8 cellular contexts compared by ENCODE assay signal in genomic region chr15:85485956-85486567, GRCh38.
DNase-seq lines count a peak whose midpoint lies in the region; ATAC-seq and TF ChIP-seq lines count a peak whose summit lies in the region.

No MANE protein-coding gene starts in this region.

- DNase-seq in NCI-H2107 treated with DMSO at 0.1 percent for 48 hours (lab: John Stamatoyannopoulos, UW; ENCODE audit: unreplicated experiment), result peak; percentile 35
- no peak for DNase-seq in NCI-H2107 (lab: John Stamatoyannopoulos, UW)
- DNase-seq in NCI-H146 (lab: John Stamatoyannopoulos, UW), result peak; percentile 57
- DNase-seq in T-helper 22 cell (ENCODE audit: low read depth), result peak; percentile 35
- peak; percentile 85 to 88 for DNase-seq in cardiac fibroblast (ENCODE audit: low read depth in 2 of 2)
- peak; percentile 84 for DNase-seq in kidney tubule cell (ENCODE audit: low spot score)
- peak in 2 of 3 experiments; percentile 8 to 37 for DNase-seq in stimulated activated CD4-positive, alpha-beta T cell treated with anti-CD3 and anti-CD28 coated beads, TNF-alpha, amount 100 ng/mL, for 4 hours (ENCODE audit: low read depth in 3 of 3)

- H3K4me3 ChIP-seq in cardiac fibroblast (replicated peaks in 1 of 2; ENCODE audit: low read depth in 2 of 2, low read length in 2 of 2), result no peak overlapping the region

- ATAC-seq in HG02642 (IDR thresholded peaks at IDR 0.05; ENCODE audit: poor library complexity, unreplicated experiment), result peak; percentile 83

- TF ChIP-seq CTCF in cardiac fibroblast (IDR thresholded peaks at IDR 0.05; ENCODE audit: low read depth, low read length), result peak; percentile 76
